18 cellular contexts compared by ENCODE assay signal in the genomic region with DNA sequence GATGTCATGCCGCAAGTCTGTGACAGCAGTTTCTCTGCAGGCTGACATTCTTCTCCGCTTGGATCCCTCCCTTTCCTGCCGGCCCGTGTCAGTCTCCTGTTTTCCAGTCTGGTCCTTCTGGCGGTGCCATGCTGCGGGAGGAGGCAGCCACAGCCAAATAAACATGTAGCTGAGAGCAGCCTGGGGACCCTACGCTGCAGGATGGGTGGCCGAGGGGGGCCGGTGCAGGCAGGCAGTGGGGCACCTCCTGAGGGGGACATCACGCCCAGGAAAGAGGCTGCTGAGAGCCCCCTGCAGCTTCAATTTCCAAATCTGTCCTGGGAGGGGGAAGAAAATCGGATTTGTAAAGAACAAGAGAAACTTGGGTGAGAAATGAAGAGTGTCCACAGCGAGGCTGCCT.
"Had no signal": no experiment of that assay in that cellular context is flagged by ENCODE, and none has a peak within 500 bp of the region (broad histone marks: within the 10 kb centered on the region; RNA-seq: fewer than 3 reads in every experiment).

No MANE protein-coding gene starts in this region.

- ATAC-seq: effector memory CD8-positive, alpha-beta T cell had no signal

- H3K9me3 ChIP-seq: heart left ventricle, ovary, suprapubic skin, tibial artery, upper lobe of right lung had no signal

- H3K4me1 ChIP-seq: suprapubic skin, tibial artery, upper lobe of right lung had no signal

- H3K4me1 Mint-ChIP-seq: activated naive CD8-positive, alpha-beta T cell treated with anti-CD3 and anti-CD28 coated beads, Interleukin-2, amount 50 U/mL, for 24 hours; nephron had no signal

- H3K27ac ChIP-seq: heart left ventricle, ovary, suprapubic skin, tibial artery, upper lobe of right lung had no signal

- H3K36me3 ChIP-seq: heart left ventricle, ovary, suprapubic skin, tibial artery, upper lobe of right lung had no signal

- DNase-seq: cerebellar nuclear complex, cortex of kidney, tibial artery, upper lobe of right lung had no signal

- H3K36me3 Mint-ChIP-seq: activated naive CD4-positive, alpha-beta T cell treated with anti-CD3 and anti-CD28 coated beads, Interleukin-2, amount 50 U/mL, for 24 hours; T-cell had no signal

- H3K4me3 ChIP-seq: heart left ventricle, lung, ovary, suprapubic skin, tibial artery, upper lobe of right lung had no signal

- H3K27ac Mint-ChIP-seq: activated naive CD4-positive, alpha-beta T cell treated with anti-CD3 and anti-CD28 coated beads, Interleukin-2, amount 50 U/mL, for 24 hours; activated naive CD8-positive, alpha-beta T cell treated with anti-CD3 and anti-CD28 coated beads, Interleukin-2, amount 50 U/mL, for 24 hours; activated T-cell treated with anti-CD3 and anti-CD28 coated beads, Interleukin-2, amount 50 U/mL, for 24 hours; activated T-helper 17 cell treated with anti-CD3 and anti-CD28 coated beads, Interleukin-2, amount 50 U/mL, for 72 hours; effector memory CD8-positive, alpha-beta T cell; immature natural killer cell; nephron; progenitor cell of endocrine pancreas; T-cell; T-helper 2 cell treated with Interferon-gamma antibody and Interleukin-4, amounts not matched to agents 5 μg/mL and 100 μg/mL, for 36 hours had no signal

- H3K9me3 Mint-ChIP-seq: activated naive CD4-positive, alpha-beta T cell treated with anti-CD3 and anti-CD28 coated beads, Interleukin-2, amount 50 U/mL, for 24 hours; activated T-cell treated with anti-CD3 and anti-CD28 coated beads, Interleukin-2, amount 50 U/mL, for 24 hours had no signal

- H3K4me3 Mint-ChIP-seq: activated naive CD4-positive, alpha-beta T cell treated with anti-CD3 and anti-CD28 coated beads, Interleukin-2, amount 50 U/mL, for 24 hours; activated naive CD8-positive, alpha-beta T cell treated with anti-CD3 and anti-CD28 coated beads, Interleukin-2, amount 50 U/mL, for 24 hours; activated T-cell treated with anti-CD3 and anti-CD28 coated beads, Interleukin-2, amount 50 U/mL, for 24 hours; activated T-helper 17 cell treated with anti-CD3 and anti-CD28 coated beads, Interleukin-2, amount 50 U/mL, for 72 hours; effector memory CD8-positive, alpha-beta T cell; nephron; T-cell; T-helper 2 cell treated with Interferon-gamma antibody and Interleukin-4, amounts not matched to agents 5 μg/mL and 100 μg/mL, for 36 hours had no signal

- H3K27me3 ChIP-seq: ovary, upper lobe of right lung had no signal
